Comparison of ENCODE assay signal across 1 cellular context in genomic region chr1:205263580-205264190, GRCh38.
TF ChIP-seq lines count a peak whose summit lies in the region.

No MANE protein-coding gene starts in this region.

TF ChIP-seq in K562, 482 proteins besides CTCF, POLR2A, EP300 and RAD21 (continued from another document):
- TF ChIP-seq SFPQ (IDR thresholded peaks at IDR 0.05; ENCODE audit: low read depth, low read length) (no peak), NFIX (CRISPR knock-in tag; IDR thresholded peaks at IDR 0.05; ENCODE audit: low read depth) (no peak), SAFB2 (IDR thresholded peaks at IDR 0.05; ENCODE audit: borderline replicate concordance, low read depth, low read length, severe bottlenecking) (no peak), SMARCA5 (IDR thresholded peaks at IDR 0.05) (no peak), SRSF1 (IDR thresholded peaks at IDR 0.05; ENCODE audit: low read depth, low read length) (no peak), ZNF764 (CRISPR knock-in tag; IDR thresholded peaks at IDR 0.05; ENCODE audit: low read depth) (no peak), MTF1 (CRISPR knock-in tag; IDR thresholded peaks at IDR 0.05; ENCODE audit: borderline replicate concordance) (no peak), TAL1 (IDR thresholded peaks at IDR 0.05) (peak; percentile 50), ETS2 (tag; IDR thresholded peaks at IDR 0.05; ENCODE audit: borderline replicate concordance, poor library complexity, severe bottlenecking) (no peak), JUND (IDR thresholded peaks at IDR 0.05; ENCODE audit: borderline replicate concordance, low read depth, low read length) (peak; percentile 55; the same call in 1 of the 2 replicates), JUND (tag; IDR thresholded peaks at IDR 0.05; ENCODE audit: borderline replicate concordance, low read depth, low read length) (peak; percentile 51; the same call in 1 of the 3 replicates), RBM39 (optimal IDR thresholded peaks at IDR 0.05; ENCODE audit: low read depth, low read length) (no peak), TCF3 (CRISPR knock-in tag; IDR thresholded peaks at IDR 0.05) (peak; percentile 67), ZBTB33 (CRISPR knock-in tag; IDR thresholded peaks at IDR 0.05) (no peak), SP2 (IDR thresholded peaks at IDR 0.05; ENCODE audit: extremely low read depth, low read depth, low read length, poor library complexity, severe bottlenecking) (no peak), NFE2 (IDR thresholded peaks at IDR 0.05; ENCODE audit: low read depth) (peak; percentile 77), MXI1 (IDR thresholded peaks at IDR 0.05; ENCODE audit: low read depth, low read length) (no peak), ELK1 (CRISPR knock-in tag; IDR thresholded peaks at IDR 0.05) (no peak), CXXC5 (CRISPR knock-in tag; IDR thresholded peaks at IDR 0.05) (no peak), MBD2 (IDR thresholded peaks at IDR 0.05; ENCODE audit: borderline replicate concordance, low read depth) (no peak), KLF16 (IDR thresholded peaks at IDR 0.05) (peak; percentile 15; the same call in 1 of the 2 replicates), ZZZ3 (IDR thresholded peaks at IDR 0.05) (no peak), FOXM1 (IDR thresholded peaks at IDR 0.05; ENCODE audit: low read depth) (peak; percentile 15; the same call in 1 of the 2 replicates), FOXM1 (CRISPR knock-in tag; IDR thresholded peaks at IDR 0.05; ENCODE audit: low read depth) (no peak), ESRRA (IDR thresholded peaks at IDR 0.05; ENCODE audit: borderline replicate concordance, low read depth) (peak; percentile 54; the same call in 1 of the 2 replicates), NCOA4 (IDR thresholded peaks at IDR 0.05; ENCODE audit: partially characterized antibody) (no peak), RBFOX2 (IDR thresholded peaks at IDR 0.05; ENCODE audit: low read depth, low read length) (no peak), NR2F6 (CRISPR knock-in tag; IDR thresholded peaks at IDR 0.05) (no peak), NFIC (IDR thresholded peaks at IDR 0.05) (peak; percentile 90), CREB5 (CRISPR knock-in tag; IDR thresholded peaks at IDR 0.05) (0 out of 2 replicates have a peak, but pooled peaks have one; percentile 24), POLR2B (IDR thresholded peaks at IDR 0.05; ENCODE audit: low read depth, partially characterized antibody) (no peak), ELF1 (tag; IDR thresholded peaks at IDR 0.05) (0 out of 2 replicates have a peak, but pooled peaks have one; percentile 39), SRSF7 (optimal IDR thresholded peaks at IDR 0.05; ENCODE audit: low read depth, low read length) (no peak), SMAD2 (IDR thresholded peaks at IDR 0.05; ENCODE audit: low read depth, low read length) (no peak), TBL1XR1 (IDR thresholded peaks at IDR 0.05; ENCODE audit: low read length in 2 of 2) (peak in 1 of 2 experiments; percentile 69; a peak in 1 of 4 replicates), PPARD (CRISPR knock-in tag; IDR thresholded peaks at IDR 0.05) (no peak), ZFPM2 (CRISPR knock-in tag; IDR thresholded peaks at IDR 0.05) (no peak), ETV5 (CRISPR knock-in tag; IDR thresholded peaks at IDR 0.05; ENCODE audit: low read depth) (peak; percentile 43; the same call in 1 of the 2 replicates), RBM15 (IDR thresholded peaks at IDR 0.05; ENCODE audit: insufficient read depth, low read length) (no peak), CHD4 (IDR thresholded peaks at IDR 0.05; ENCODE audit: insufficient read depth, insufficient replicate concordance, low read depth, low read length, poor library complexity, severe bottlenecking) (peak; percentile 69), RB1 (IDR thresholded peaks at IDR 0.05; ENCODE audit: low read depth) (no peak), GATA2 (CRISPR knock-in tag; IDR thresholded peaks at IDR 0.05) (peak; percentile 30; the same call in 1 of the 2 replicates), DMBX1 (CRISPR knock-in tag; IDR thresholded peaks at IDR 0.05; ENCODE audit: borderline replicate concordance) (0 out of 2 replicates have a peak, but pooled peaks have one; percentile 49), HBP1 (CRISPR knock-in tag; IDR thresholded peaks at IDR 0.05) (no peak), NCOR1 (IDR thresholded peaks at IDR 0.05) (peak; percentile 56), SNIP1 (IDR thresholded peaks at IDR 0.05; ENCODE audit: low read depth) (no peak), ZNF217 (CRISPR knock-in tag; IDR thresholded peaks at IDR 0.05) (no peak), ADNP (tag; IDR thresholded peaks at IDR 0.05) (peak; percentile 89), PTTG1 (tag; IDR thresholded peaks at IDR 0.05; ENCODE audit: low read depth) (no peak), ZNF24 (IDR thresholded peaks at IDR 0.05) (no peak), CTBP1 (IDR thresholded peaks at IDR 0.05; ENCODE audit: borderline replicate concordance) (peak; percentile 75; the same call in 1 of the 2 replicates), ZNF274 (IDR thresholded peaks at IDR 0.05; ENCODE audit: borderline replicate concordance, low read depth, low read length) (no peak), HMGN3 (IDR thresholded peaks at IDR 0.05; ENCODE audit: borderline replicate concordance, extremely low read depth, insufficient read length, low read depth, low read length) (no peak), TGIF2 (CRISPR knock-in tag; IDR thresholded peaks at IDR 0.05) (no peak), ZBTB7A (IDR thresholded peaks at IDR 0.05; ENCODE audit: borderline replicate concordance, control insufficient read depth, low read depth, low read length) (no peak), TCF15 (CRISPR knock-in tag; IDR thresholded peaks at IDR 0.05) (no peak), ILK (tag; IDR thresholded peaks at IDR 0.05; ENCODE audit: borderline replicate concordance, low read depth) (no peak), ZNF316 (IDR thresholded peaks at IDR 0.05) (peak; percentile 77), ZNF277 (CRISPR knock-in tag; IDR thresholded peaks at IDR 0.05; ENCODE audit: borderline replicate concordance) (no peak), ARID2 (IDR thresholded peaks at IDR 0.05) (no peak), PHTF2 (CRISPR knock-in tag; IDR thresholded peaks at IDR 0.05) (no peak)
